9 cellular contexts compared by ENCODE assay signal in genomic region chr1:26700711-26701110, GRCh38. TPM values are rescaled to one million over a fixed set of nuclear protein-coding genes. Genes with fewer than 3 reads are reported as not detected.
A peak's percentile ranks its signal among the peaks of the same experiment; 100 is the strongest.
DNase-seq lines count a peak whose midpoint lies in the region; ATAC-seq, FAIRE-seq and TF ChIP-seq lines count a peak whose summit lies in the region.
"Had no signal": no experiment of that assay in that cellular context is flagged by ENCODE, and none has a peak within 500 bp of the region (broad histone marks: within the 10 kb centered on the region; RNA-seq: fewer than 3 reads in every experiment).

No MANE protein-coding gene starts in this region.

- CTCF ChIA-PET in endothelial cell of umbilical vein (lab: Charles Lee) = interaction anchor here (1.0 to 9.3 kb wide), 6 partner anchors 9 to 89 kb away, joined by 3 to 81 read pairs (median 4); partner anchors contain the start of gene PIGV

- intact Hi-C loops in endothelial cell of umbilical vein (cut with micrococcal nuclease) = no loop called here
- intact Hi-C loops in gastrocnemius medialis (cut with DNase I; ENCODE audit: low total_unique reads) = no loop called here

- H3K36me3 ChIP-seq in OCI-LY1 (ENCODE audit: insufficient read depth, low read length) (peaks cover 59% of the 10 kb centered on the region), endothelial cell of umbilical vein (ENCODE audit: control insufficient read depth in 2 of 2, extremely low read depth in 1 of 2, insufficient read depth in 2 of 2, low read length in 2 of 2) (no peaks in the 10 kb centered on the region), gastrocnemius medialis (no peaks in the 10 kb centered on the region)

- peak; percentile 24 to 51 for ATAC-seq in gastrocnemius medialis

- dilution Hi-C loops in endothelial cell of umbilical vein (cut with MboI; ENCODE audit: extremely low pct_ligation_motif_present, low sequenced_read_pairs) = loop anchor here (5.0 kb wide), 1 partner anchor 87 kb away; the partner anchor contains the start of gene PIGV

- TF ChIP-seq CTCF in OCI-LY1 (IDR thresholded peaks at IDR 0.05; ENCODE audit: low read length) (no peak), endothelial cell of umbilical vein (IDR thresholded peaks at IDR 0.05; ENCODE audit: extremely low read depth in 1 of 2, insufficient read depth in 1 of 2, low read depth in 1 of 2, low read length in 2 of 2) (no peak), gastrocnemius medialis (IDR thresholded peaks at IDR 0.05 in 4 of 5, conservative IDR thresholded peaks at IDR 0.05 in 1 of 5) (no peak)

- H3K9ac ChIP-seq in OCI-LY1 (ENCODE audit: low read length) = peak overlapping the region; percentile 97; the same call in 1 of the 2 replicates
- H3K9ac ChIP-seq in endothelial cell of umbilical vein (replicated peaks; ENCODE audit: extremely low read depth, insufficient read depth, low read length) = no peak overlapping the region

- H3K9me1 ChIP-seq in endothelial cell of umbilical vein (replicated peaks; ENCODE audit: control insufficient read depth, extremely low read depth, insufficient read depth, low read length) = no peaks in the 10 kb centered on the region

- H3F3A ChIP-seq in OCI-LY1 (ENCODE audit: insufficient read depth, low read length) = no peaks in the 10 kb centered on the region

- H3K9me3 ChIP-seq in OCI-LY1 (ENCODE audit: low read length) = no peaks in the 10 kb centered on the region
- no peaks in the 10 kb centered on the region for H3K9me3 ChIP-seq in endothelial cell of umbilical vein (replicated peaks; ENCODE audit: control insufficient read depth, insufficient read depth, low read length)
- H3K9me3 ChIP-seq in gastrocnemius medialis = no peaks in the 10 kb centered on the region

- H3K4me2 ChIP-seq in OCI-LY1 (ENCODE audit: low read length) (peak overlapping the region; percentile 94), endothelial cell of umbilical vein (ENCODE audit: insufficient read depth, low read length) (peak overlapping the region; percentile 66)

- FAIRE-seq in GM19239 (lab: Jason Lieb, UNC) (peak; percentile 90), endothelial cell of umbilical vein (lab: Jason Lieb, UNC) (no peak)

- H3K4me3 ChIP-seq in OCI-LY1 (ENCODE audit: low read depth, low read length, poor library complexity, severe bottlenecking) (peak overlapping the region; percentile 88), endothelial cell of umbilical vein (replicated peaks in 1 of 3; ENCODE audit: insufficient read depth in 1 of 3, low read depth in 1 of 3, low read length in 3 of 3) (no peak overlapping the region), gastrocnemius medialis (peak overlapping the region in 1 of 4 donors; percentile 3)

- H4K20me1 ChIP-seq in OCI-LY1 (ENCODE audit: insufficient read depth, low read length) = peaks cover 12% of the 10 kb centered on the region; the same call in 1 of the 2 replicates
- peaks cover 34% of the 10 kb centered on the region for H4K20me1 ChIP-seq in endothelial cell of umbilical vein (replicated peaks; ENCODE audit: control insufficient read depth, extremely low read depth, insufficient read depth, low read length)

- no TSS peak for BruUV-seq in endothelial cell of umbilical vein (replicated peaks; lab: Mats Ljungman, UMichigan)

- in situ Hi-C loops in gastrocnemius medialis (cut with MboI; ENCODE audit: low sequenced_read_pairs in 4 of 4) = no loop called here

- H3K4me1 ChIP-seq in OCI-LY1 (ENCODE audit: insufficient read depth, low read length, severe bottlenecking) (peaks cover 76% of the 10 kb centered on the region), endothelial cell of umbilical vein (ENCODE audit: control insufficient read depth, extremely low read depth, insufficient read depth, low read length) (peaks cover 63% of the 10 kb centered on the region), gastrocnemius medialis (peaks cover 72 to 75% of the 10 kb centered on the region in 2 donors)

- no peak for TF ChIP-seq POLR2A in endothelial cell of umbilical vein (IDR thresholded peaks at IDR 0.05; ENCODE audit: low read depth, low read length)
- TF ChIP-seq POLR2A in gastrocnemius medialis (IDR thresholded peaks at IDR 0.05) = no peak

- no peaks in the 10 kb centered on the region for H3K27me3 ChIP-seq in OCI-LY1 (ENCODE audit: insufficient read depth, low read length)
- H3K27me3 ChIP-seq in endothelial cell of umbilical vein (ENCODE audit: control insufficient read depth in 2 of 2, insufficient read depth in 2 of 2, low read length in 2 of 2) = no peaks in the 10 kb centered on the region
- no peaks in the 10 kb centered on the region for H3K27me3 ChIP-seq in gastrocnemius medialis

- H3K79me2 ChIP-seq in OCI-LY1 (ENCODE audit: insufficient read depth, low read length) = peaks cover 94% of the 10 kb centered on the region
- H3K79me2 ChIP-seq in endothelial cell of umbilical vein (ENCODE audit: control insufficient read depth, insufficient read depth, low read length) = peaks cover 95% of the 10 kb centered on the region

- POLR2A ChIA-PET in endothelial cell of umbilical vein (lab: Charles Lee) = no interaction called here

- no peak for DNase-seq in GM19239 (ENCODE audit: insufficient read length, low spot score)
- no peak for DNase-seq in endothelial cell of umbilical vein (ENCODE audit: low read depth, low spot score)
- peak in 1 of 2 donors; percentile 39 for DNase-seq in gastrocnemius medialis
- DNase-seq in hypothalamus (lab: John Stamatoyannopoulos, UW) = no peak
- DNase-seq in effector CD8-positive, alpha-beta T cell (lab: John Stamatoyannopoulos, UW) = no peak
- DNase-seq in CD1c-positive myeloid dendritic cell (ENCODE audit: extremely low spot score) = no peak
- DNase-seq in NOMO-1 treated with DMSO at 0.1 percent for 48 hours (lab: John Stamatoyannopoulos, UW; ENCODE audit: unreplicated experiment) = no peak
- DNase-seq: stimulated activated CD4-positive, alpha-beta T cell treated with anti-CD3 and anti-CD28 coated beads, Interleukin-2, amount 100 ng/mL, for 48 hours had no signal

- H3K9me2 ChIP-seq in OCI-LY1 (ENCODE audit: low read depth, low read length) = no peaks in the 10 kb centered on the region

- H3K27ac ChIP-seq in OCI-LY1 (ENCODE audit: low read depth, low read length, poor library complexity, severe bottlenecking) (no peak overlapping the region), endothelial cell of umbilical vein (ENCODE audit: insufficient read depth, low read depth, low read length) (no peak overlapping the region), gastrocnemius medialis (peak overlapping the region; percentile 62 to 95 (median 83))

- H2AFZ ChIP-seq in OCI-LY1 (ENCODE audit: low read length) (no peak overlapping the region), endothelial cell of umbilical vein (ENCODE audit: low read depth, low read length) (no peak overlapping the region)

TF ChIP-seq in endothelial cell of umbilical vein, 7 proteins besides CTCF, POLR2A, EP300 and RAD21:
- no peak for TF ChIP-seq JUN (IDR thresholded peaks at IDR 0.05; ENCODE audit: borderline replicate concordance, insufficient read depth, insufficient read length, low read depth)
- TF ChIP-seq POLR2AphosphoS5 (IDR thresholded peaks at IDR 0.05; ENCODE audit: insufficient read depth, low read depth, low read length) = no peak
- TF ChIP-seq FOS (IDR thresholded peaks at IDR 0.05; ENCODE audit: borderline replicate concordance, insufficient read depth, low read length) = no peak
- no peak for TF ChIP-seq MYC (IDR thresholded peaks at IDR 0.05; ENCODE audit: low read depth, low read length)
- TF ChIP-seq GATA2 (IDR thresholded peaks at IDR 0.05; ENCODE audit: insufficient read depth, insufficient read length, low read depth, low read length) = no peak
- TF ChIP-seq, protein P1, sequence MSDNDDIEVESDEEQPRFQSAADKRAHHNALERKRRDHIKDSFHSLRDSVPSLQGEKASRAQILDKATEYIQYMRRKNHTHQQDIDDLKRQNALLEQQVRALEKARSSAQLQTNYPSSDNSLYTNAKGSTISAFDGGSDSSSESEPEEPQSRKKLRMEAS (IDR thresholded peaks at IDR 0.05; ENCODE audit: insufficient read depth, insufficient read length) = no peak
- TF ChIP-seq EZH2 (IDR thresholded peaks at IDR 0.05; ENCODE audit: borderline replicate concordance, low read depth, low read length, severe bottlenecking) = no peak

RNA-seq across cellular contexts. Expression of gene ARID1A, which starts 4.9 kb away (rescaled TPM):
- 67.0 and 77.2 TPM in 2 replicates for total RNA-seq in endothelial cell of umbilical vein
- polyA plus RNA-seq in endothelial cell of umbilical vein = 36.9 and 39.0 TPM in 2 replicates
- polyA plus RNA-seq in endothelial cell of umbilical vein (2011; cell fraction: cytosol; rRNA removed) = 33.9 and 37.5 TPM in 2 replicates
- 69.0 and 81.0 TPM in 2 replicates for polyA plus RNA-seq in endothelial cell of umbilical vein (2011; cell fraction: nucleus; rRNA removed)
- polyA plus RNA-seq in endothelial cell of umbilical vein (2012) = 30.6 and 34.7 TPM in 2 replicates
- 57.2 and 66.1 TPM in 2 replicates for polyA minus RNA-seq in endothelial cell of umbilical vein
- polyA minus RNA-seq in endothelial cell of umbilical vein (2011; cell fraction: cytosol; rRNA and poly(A)+ RNA removed) = 22.1 TPM
- 54.8 and 54.9 TPM in 2 replicates for polyA minus RNA-seq in endothelial cell of umbilical vein (2011; cell fraction: nucleus; rRNA and poly(A)+ RNA removed)
- 10 to 100 TPM; 22.3 to 51.0 (median 35.0) TPM for total RNA-seq in gastrocnemius medialis

Comparison
In these comparisons a context has a peak if more than half of its experiments do, and no peak if none do; other contexts are left out.
1. H3K27ac ChIP-seq: peak in gastrocnemius medialis (4 of 4); none in OCI-LY1 (single experiment) and endothelial cell of umbilical vein (single experiment).